Comparison of ENCODE assay signal across 1 cellular context in the genomic region with DNA sequence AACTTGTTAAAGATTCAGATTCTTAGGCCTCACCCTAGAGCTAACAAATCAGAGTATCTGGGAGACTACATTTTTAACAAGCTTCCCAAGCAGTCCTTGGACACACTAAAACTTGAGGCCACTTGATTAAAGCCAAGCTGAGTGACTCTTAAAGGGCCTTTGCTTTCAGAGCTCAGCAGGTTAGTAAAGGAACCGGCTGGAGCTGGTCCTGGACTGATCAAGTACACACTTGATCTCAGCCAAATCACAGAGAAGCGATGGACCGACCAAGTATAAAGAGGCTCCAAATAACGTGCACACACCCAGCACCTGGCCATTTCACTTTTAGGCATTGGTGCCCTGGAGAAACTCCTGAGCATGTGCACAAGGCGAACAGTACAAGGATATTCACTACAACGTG.
A peak's percentile ranks its signal among the peaks of the same experiment; 100 is the strongest.
TF ChIP-seq lines count a peak whose summit lies in the region.

No MANE protein-coding gene starts in this region.

TF ChIP-seq in K562, 482 proteins besides CTCF, POLR2A, EP300 and RAD21:
- TF ChIP-seq NFRKB (IDR thresholded peaks at IDR 0.05; ENCODE audit: low read depth) (no peak), ZNF41 (CRISPR knock-in tag; conservative IDR thresholded peaks at IDR 0.05) (no peak), NCOA4 (IDR thresholded peaks at IDR 0.05; ENCODE audit: partially characterized antibody) (no peak), NRF1 (conservative IDR thresholded peaks at IDR 0.05 in 1 of 2, IDR thresholded peaks at IDR 0.05 in 1 of 2) (peak; percentile 34 to 45; a peak in 2 of 4 replicates)
TF ChIP-seq in K562: peak in this region for 1.
